In genomic region chr1:205926636-205927035, GRCh38 we compare ENCODE assay signal across 31 cellular contexts. TPM values are rescaled to one million over a fixed set of nuclear protein-coding genes. Genes with fewer than 3 reads are reported as not detected.
DNase-seq lines count a peak whose midpoint lies in the region; ATAC-seq, FAIRE-seq and TF ChIP-seq lines count a peak whose summit lies in the region.
"Had no signal": no experiment of that assay in that cellular context is flagged by ENCODE, and none has a peak within 500 bp of the region (broad histone marks: within the 10 kb centered on the region; RNA-seq: fewer than 3 reads in every experiment).

No MANE protein-coding gene starts in this region.

- H3K79me2 ChIP-seq in H1 (ENCODE audit: control insufficient read depth in 1 of 2, insufficient read depth in 2 of 2, low read length in 2 of 2): no peaks in the 10 kb centered on the region

- no peak overlapping the region for H4K8ac ChIP-seq in H1 (ENCODE audit: extremely low read depth, insufficient read depth, low read length)

- no peak for DNase-seq in H1 (ENCODE audit: low read depth in 1 of 2, low spot score in 2 of 2)
- peak; percentile 45 for DNase-seq in posterior vena cava (ENCODE audit: low spot score)
- peak; percentile 2 to 7 for DNase-seq in suprapubic skin (ENCODE audit: low spot score in 2 of 2)
- no peak for DNase-seq in DMS79 treated with DMSO at 0.1 percent for 48 hours (lab: John Stamatoyannopoulos, UW)
- no peak for DNase-seq in globus pallidus (ENCODE audit: low spot score)
- DNase-seq: ACHN; BE2C; CD8-positive, alpha-beta memory T cell; DMS 273 treated with DMSO at 0.1 percent for 48 hours; DND-41; GM23248; HFFc6; NCI-H1092; NCI-H1417 treated with DMSO at 0.1 percent for 48 hours; NCI-H1694 treated with DMSO at 0.1 percent for 48 hours; NCI-H2081; NCI-H2171; NCI-H226; NCI-H510A; NCI-H69; SHP77 treated with DMSO at 0.1 percent for 48 hours had no signal

- H2BK15ac ChIP-seq in H1 (ENCODE audit: low read length): no peak overlapping the region

- H2AK5ac ChIP-seq in H1 (ENCODE audit: low read depth, low read length): no peak overlapping the region

- no peak overlapping the region for H4K91ac ChIP-seq in H1 (replicated peaks; ENCODE audit: insufficient read length, low read length)

- CTCF ChIA-PET in H1 (lab: Charles Lee; ENCODE audit: partially characterized antibody): interaction anchor here (1.0 to 14.5 kb wide), 5 partner anchors 8 to 114 kb away, joined by 3 to 394 read pairs (median 7); no protein-coding TSS in a partner anchor

- H3K4ac ChIP-seq in H1 (replicated peaks; ENCODE audit: insufficient read length, low read depth, low read length): no peak overlapping the region

- H3K9ac ChIP-seq in H1 (replicated peaks in 1 of 4; ENCODE audit: extremely low read depth in 1 of 4, low read depth in 3 of 4, low read length in 3 of 4): no peak overlapping the region; a peak in 1 of 7 replicates

- FAIRE-seq in H1 (lab: Jason Lieb, UNC): no peak
- FAIRE-seq: GM12892, GM18507 had no signal

- H3K4me2 ChIP-seq in H1 (ENCODE audit: insufficient read depth in 1 of 2, low read depth in 2 of 2, low read length in 2 of 2): no peak overlapping the region

- POLR2A ChIA-PET in H1 (lab: Charles Lee; ENCODE audit: partially characterized antibody): no interaction called here

- TF ChIP-seq CTCF in H1 (IDR thresholded peaks at IDR 0.05; ENCODE audit: control extremely low read depth in 1 of 3, insufficient read depth in 1 of 3, low read depth in 1 of 3, low read length in 3 of 3) (no peak), suprapubic skin (IDR thresholded peaks at IDR 0.05) (no peak)

- TF ChIP-seq RAD21 in H1 (IDR thresholded peaks at IDR 0.05 in 1 of 2, conservative IDR thresholded peaks at IDR 0.05 in 1 of 2; ENCODE audit: low read depth in 2 of 2, low read length in 2 of 2): no peak

- H3K9me3 ChIP-seq in H1 (ENCODE audit: insufficient read depth in 2 of 2, low read depth in 1 of 2, low read length in 1 of 2) (no peaks in the 10 kb centered on the region), suprapubic skin (no peaks in the 10 kb centered on the region)
- H3K9me3 ChIP-seq: BE2C, HAP-1 had no signal

- H3K79me1 ChIP-seq in H1 (ENCODE audit: low read depth, low read length): no peaks in the 10 kb centered on the region

- no peak overlapping the region for H4K5ac ChIP-seq in H1 (ENCODE audit: insufficient read length, low read depth, low read length)

- H2BK120ac ChIP-seq in H1 (replicated peaks; ENCODE audit: low read depth, low read length): no peak overlapping the region

- H3K4me1 ChIP-seq in H1 (replicated peaks in 1 of 4; ENCODE audit: control insufficient read depth in 3 of 4, insufficient read depth in 4 of 4, low read length in 3 of 4) (no peaks in the 10 kb centered on the region), suprapubic skin (no peaks in the 10 kb centered on the region)
- H3K4me1 ChIP-seq: BE2C, HAP-1 had no signal

- no peak for ATAC-seq in HG03108 (IDR thresholded peaks at IDR 0.05; ENCODE audit: unreplicated experiment)
- no peak for ATAC-seq in HG03095 (IDR thresholded peaks at IDR 0.05; ENCODE audit: unreplicated experiment)

- H3K27ac ChIP-seq in angular gyrus (ENCODE audit: low read depth, low read length) (peak overlapping the region; percentile 100), H1 (ENCODE audit: low read depth, low read length) (no peak overlapping the region), suprapubic skin (no peak overlapping the region)
- H3K27ac ChIP-seq: RWPE1, SK-N-MC had no signal

- H3K36me3 ChIP-seq in H1 (ENCODE audit: control insufficient read depth in 2 of 4, insufficient read depth in 4 of 4, low read length in 3 of 4) (no peaks in the 10 kb centered on the region), suprapubic skin (no peaks in the 10 kb centered on the region)
- H3K36me3 ChIP-seq: BE2C, HAP-1 had no signal

- H3K18ac ChIP-seq in H1 (ENCODE audit: extremely low read depth, low read length): no peak overlapping the region

- no peaks in the 10 kb centered on the region for H3K27me3 ChIP-seq in H1 (replicated peaks in 1 of 4; ENCODE audit: control insufficient read depth in 3 of 4, extremely low read depth in 1 of 4, insufficient read depth in 3 of 4, low read length in 3 of 4)
- H3K27me3 ChIP-seq in suprapubic skin: peaks cover 21% of the 10 kb centered on the region

- H3K4me3 ChIP-seq in H1 (ENCODE audit: extremely low read depth in 1 of 4, insufficient read depth in 2 of 4, low read depth in 3 of 4, low read length in 4 of 4) (no peak overlapping the region), suprapubic skin (no peak overlapping the region)
- H3K4me3 ChIP-seq: GM23248, HAP-1, SK-N-MC had no signal

- H3K23ac ChIP-seq in H1 (ENCODE audit: insufficient read length): no peak overlapping the region

- H2BK5ac ChIP-seq in H1 (ENCODE audit: low read depth, low read length): no peak overlapping the region

- TF ChIP-seq POLR2A in H1 (IDR thresholded peaks at IDR 0.05; ENCODE audit: control extremely low read depth in 1 of 2, low read depth in 2 of 2, low read length in 2 of 2) (no peak), suprapubic skin (IDR thresholded peaks at IDR 0.05) (no peak)

- TF ChIP-seq EP300 in H1 (IDR thresholded peaks at IDR 0.05; ENCODE audit: borderline replicate concordance in 1 of 2, low read depth in 2 of 2, low read length in 2 of 2) (no peak), suprapubic skin (IDR thresholded peaks at IDR 0.05) (no peak)

- 0 out of 2 replicates have a peak overlapping the region, but pooled peaks have one; percentile 7 for H2BK12ac ChIP-seq in H1 (ENCODE audit: low read depth, low read length)

- intact Hi-C loops in posterior vena cava (cut with DNase I): no loop called here

- no peaks in the 10 kb centered on the region for H4K20me1 ChIP-seq in H1 (replicated peaks in 1 of 2; ENCODE audit: control insufficient read depth in 1 of 2, insufficient read depth in 2 of 2, low read length in 2 of 2)

- no peak overlapping the region for H3K14ac ChIP-seq in H1 (ENCODE audit: insufficient read length)

- no peak overlapping the region for H2BK20ac ChIP-seq in H1 (ENCODE audit: low read length)

- H3K23me2 ChIP-seq in H1 (ENCODE audit: low read depth, low read length): no peaks in the 10 kb centered on the region

- WGBS in H1 (ENCODE audit: extremely low coverage in 1 of 2, insufficient coverage in 1 of 2, insufficient read length in 1 of 2, insufficient replicate concordance in 2 of 2, low coverage in 1 of 2, low lambda C conversion rate in 2 of 2, missing lambda C conversion rate in 1 of 2), 2 experiments: 86% methylated on average over 8 of the region's 8 CpGs; no CpG with 5 or more reads in 1 of the 2 experiments
- WGBS in suprapubic skin: 96% methylated on average over 8 of the region's 8 CpGs

- no peak overlapping the region for H2AFZ ChIP-seq in H1 (ENCODE audit: low read length)
- H2AFZ ChIP-seq: GM23248 had no signal

- H3K56ac ChIP-seq in H1 (replicated peaks; ENCODE audit: insufficient read length, low read depth, low read length): no peak overlapping the region

TF ChIP-seq in H1, 55 proteins besides CTCF, POLR2A, EP300 and RAD21:
- TF ChIP-seq FOSL1 (IDR thresholded peaks at IDR 0.05; ENCODE audit: insufficient read depth, low read depth, low read length) (no peak), JUN (IDR thresholded peaks at IDR 0.05; ENCODE audit: low read depth, low read length) (no peak)
TF ChIP-seq in H1: peak in this region for 0.

RNA-seq across cellular contexts. Expression of gene SLC26A9, which starts 16.6 kb away (rescaled TPM):
- total RNA-seq in H1 (2021; fragmentation: NEBNext Ultra II Directional; extraction: Animal tissue kit (Norgen Biotek cat#: 25700)): not detected in 2 replicates
- polyA plus RNA-seq in H1 (2011; rRNA removed): 0.03 TPM in 1 of 2 replicates, not detected in the other
- polyA plus RNA-seq in H1 (2011; cell fraction: cytosol; rRNA removed): 0.04 TPM
- 0.07 TPM for polyA plus RNA-seq in H1 (2011; cell fraction: nucleus; rRNA removed)
- polyA plus RNA-seq in H1 (2012, experiment 1 of 2): 0.09 TPM in 1 of 4 replicates, not detected in the others
- not detected for polyA plus RNA-seq in H1 (2012, experiment 2 of 2)
- polyA plus RNA-seq in H1 (2013, experiment 1 of 2): 0.08 TPM
- polyA plus RNA-seq in H1 (2013, experiment 2 of 2): 0.02 TPM
- polyA minus RNA-seq in H1 (2011; rRNA and poly(A)+ RNA removed): 0.02 TPM in 1 of 2 replicates, not detected in the other
- not detected for polyA minus RNA-seq in H1 (2011; cell fraction: cytosol; rRNA and poly(A)+ RNA removed)
- polyA minus RNA-seq in H1 (2011; cell fraction: nucleus; rRNA and poly(A)+ RNA removed): not detected
- total RNA-seq in posterior vena cava: not detected
- 1 to 10 TPM; 5.7 to 7.2 (median 6.6) TPM for total RNA-seq in suprapubic skin
- total RNA-seq: CD8-positive, alpha-beta memory T cell; GM23248; HFFc6; OCI-LY7 had no signal
- polyA plus RNA-seq: CD14-positive monocyte; CD8-positive, alpha-beta memory T cell; GM23248 had no signal

Comparison
In these comparisons a context has a peak if more than half of its experiments do, and no peak if none do; other contexts are left out.
1. DNase-seq: peak in posterior vena cava (single experiment) and suprapubic skin (2 of 2); none in H1 (0 of 2), DMS79 treated with DMSO at 0.1 percent for 48 hours (single experiment) and globus pallidus (single experiment).